Comparison of ENCODE assay signal across 32 cellular contexts in the genomic region with DNA sequence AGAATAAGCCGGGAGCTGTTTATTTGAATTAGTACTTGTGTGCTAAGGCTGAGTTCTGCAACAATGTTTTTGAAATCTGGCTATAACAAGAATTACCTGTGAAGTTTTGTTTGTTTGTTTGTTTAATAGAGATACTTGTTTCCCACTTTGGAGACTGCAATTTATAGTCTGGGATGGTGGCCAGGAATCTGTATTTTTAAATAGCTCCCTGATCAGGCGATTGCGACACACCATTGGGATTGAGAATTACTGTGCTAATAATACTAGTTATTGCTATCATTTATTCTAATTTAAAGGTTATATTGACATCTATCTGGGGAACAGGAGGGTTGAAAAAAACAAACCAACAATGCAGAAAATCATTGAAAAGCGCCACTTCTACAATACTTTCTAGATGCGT.
"Had no signal": no experiment of that assay in that cellular context is flagged by ENCODE, and none has a peak within 500 bp of the region (broad histone marks: within the 10 kb centered on the region; RNA-seq: fewer than 3 reads in every experiment).

No MANE protein-coding gene starts in this region.

- H3K27me3 ChIP-seq: brain microvascular endothelial cell, foreskin keratinocyte, gastrocnemius medialis had no signal

- H3K4me3 ChIP-seq: esophagus muscularis mucosa, gastrocnemius medialis, heart left ventricle had no signal

- H3K27ac ChIP-seq: brain microvascular endothelial cell, esophagus muscularis mucosa, foreskin keratinocyte, gastrocnemius medialis, heart left ventricle, WERI-Rb-1 had no signal

- H3K9me3 ChIP-seq: esophagus muscularis mucosa, gastrocnemius medialis, heart left ventricle had no signal

- ATAC-seq: activated CD4-positive, CD25-positive, alpha-beta regulatory T cell treated with anti-CD3 and anti-CD28 coated beads, Interleukin-2, amount 50 U/mL, for 24 hours; activated CD8-positive, alpha-beta T cell treated with anti-CD3 and anti-CD28 coated beads for 36 hours; activated T-cell treated with anti-CD3 and anti-CD28 coated beads, Interleukin-2, amount 50 U/mL, for 4 hours; activated T-helper 17 cell treated with anti-CD3 and anti-CD28 coated beads, Interleukin-2, amount 50 U/mL, for 72 hours; effector memory CD8-positive, alpha-beta T cell; foreskin keratinocyte; gastrocnemius medialis; heart left ventricle had no signal

- DNase-seq: activated B cell treated with CpG ODN at 0.5 μM for 24 hours; activated CD4-positive, alpha-beta T cell treated with anti-CD3 and anti-CD28 coated beads for 48 hours; activated CD4-positive, alpha-beta T cell treated with anti-CD3 and anti-CD28 coated beads, Interleukin-2, amount 50 U/mL, for 1 hour; activated CD4-positive, alpha-beta T cell treated with anti-CD3 and anti-CD28 coated beads, Interleukin-2, amount 50 U/mL, for 48 hours; activated CD8-positive, alpha-beta memory T cell treated with anti-CD3 and anti-CD28 coated beads for 24 hours; activated CD8-positive, alpha-beta T cell treated with anti-CD3 and anti-CD28 coated beads for 36 hours; activated effector memory CD4-positive, alpha-beta T cell treated with Interleukin-2 at 50 U/mL for 16 hours; activated gamma-delta T cell treated with Interleukin-2 at 50 U/mL for 16 hours; activated naive CD4-positive, alpha-beta T cell treated with anti-CD3 and anti-CD28 coated beads, Interleukin-2, amount 50 U/mL, for 16 hours; activated naive CD4-positive, alpha-beta T cell treated with Interleukin-2 at 50 U/mL for 16 hours; activated T-cell treated with anti-CD3 and anti-CD28 coated beads, Interleukin-2, amount 50 U/mL, for 4 hours; amniotic stem cell; anterior cingulate cortex; brain microvascular endothelial cell; caudate nucleus; cortex of kidney; dermis blood vessel endothelial cell; effector CD4-positive, alpha-beta T cell; effector memory CD8-positive, alpha-beta T cell; erythroblast; foreskin keratinocyte; gastrocnemius medialis; glutamatergic neuron; heart left ventricle; T1000; WERI-Rb-1 had no signal

- H3K4me1 ChIP-seq: esophagus muscularis mucosa, foreskin keratinocyte had no signal

- H3K36me3 ChIP-seq: brain microvascular endothelial cell, esophagus muscularis mucosa, gastrocnemius medialis, heart left ventricle, WERI-Rb-1 had no signal

- FAIRE-seq: astrocyte, bronchial epithelial cell, colon had no signal
